ENCODE assay signal across 12 cellular contexts in the genomic region with DNA sequence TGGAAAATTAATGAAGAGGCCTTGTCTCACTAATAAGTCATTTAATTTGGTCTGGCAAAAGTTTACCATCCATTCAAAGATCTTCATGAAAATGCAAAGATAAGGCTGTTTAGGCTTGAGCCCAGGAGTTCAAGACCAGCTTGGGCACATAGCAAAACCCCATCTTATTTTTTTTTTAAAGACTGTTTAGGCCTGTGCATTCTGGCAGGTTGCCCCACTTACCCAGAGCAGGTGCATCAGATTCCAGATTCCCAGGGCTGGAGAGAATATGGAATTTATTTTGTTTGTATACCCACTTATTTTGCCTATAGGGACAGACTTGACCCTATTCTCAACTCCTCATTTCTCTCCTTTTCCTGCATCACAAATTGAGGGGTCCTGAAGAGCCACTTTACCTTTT. TPM values are rescaled to one million over a fixed set of nuclear protein-coding genes. Genes with fewer than 3 reads are reported as not detected.
DNase-seq lines count a peak whose midpoint lies in the region; ATAC-seq and TF ChIP-seq lines count a peak whose summit lies in the region.
"Had no signal": no experiment of that assay in that cellular context is flagged by ENCODE, and none has a peak within 500 bp of the region (broad histone marks: within the 10 kb centered on the region; RNA-seq: fewer than 3 reads in every experiment).

No MANE protein-coding gene starts in this region.

- peaks cover 54% of the 10 kb centered on the region for H3K36me3 Mint-ChIP-seq in activated naive CD4-positive, alpha-beta T cell treated with anti-CD3 and anti-CD28 coated beads, Interleukin-2, amount 10 ng/mL, durations not matched to agents 7 days and 5 days

- no peaks in the 10 kb centered on the region for H3K9me3 Mint-ChIP-seq in activated naive CD4-positive, alpha-beta T cell treated with anti-CD3 and anti-CD28 coated beads, Interleukin-2, amount 10 ng/mL, durations not matched to agents 7 days and 5 days
- H3K9me3 Mint-ChIP-seq: T-helper 1 cell treated with Interleukin-12 subunit alpha and Interleukin-12 subunit beta and Interleukin-4 antibody, amounts not matched to agents 30 μg/mL and 1 μg/mL, for 36 hours had no signal

- in situ Hi-C loops in transverse colon (cut with MboI; ENCODE audit: low pct_ligation_motif_present in 1 of 4, low pct_unique_long_range_greater_than_20kb in 1 of 4, low sequenced_read_pairs in 3 of 4), result loop anchor here in 1 of 4 donors (25.0 kb wide), 1 partner anchor 96 kb away; no protein-coding TSS in a partner anchor

- no peak overlapping the region for H3K4me3 Mint-ChIP-seq in activated naive CD4-positive, alpha-beta T cell treated with anti-CD3 and anti-CD28 coated beads, Interleukin-2, amount 10 ng/mL, durations not matched to agents 7 days and 5 days
- H3K4me3 Mint-ChIP-seq: T-helper 1 cell treated with Interleukin-12 subunit alpha and Interleukin-12 subunit beta and Interleukin-4 antibody, amounts not matched to agents 30 μg/mL and 1 μg/mL, for 36 hours had no signal

- H3K4me3 ChIP-seq in breast epithelium, result peak overlapping the region in 2 of 3 donors; percentile 21 to 33
- H3K4me3 ChIP-seq in muscle layer of duodenum (ENCODE audit: low read depth in 1 of 2, low read length in 2 of 2), result peak overlapping the region in 1 of 2 donors; percentile 5
- H3K4me3 ChIP-seq in transverse colon, result peak overlapping the region in 1 of 4 donors; percentile 72

- H3K36me3 ChIP-seq in breast epithelium, result no peaks in the 10 kb centered on the region
- peaks cover 19 to 26% of the 10 kb centered on the region in 2 donors for H3K36me3 ChIP-seq in muscle layer of duodenum (ENCODE audit: control insufficient read depth in 1 of 2, insufficient read depth in 2 of 2, low read length in 2 of 2)
- H3K36me3 ChIP-seq in transverse colon, result peaks cover 0 to 37% (median 7%) of the 10 kb centered on the region in 4 donors

- ATAC-seq in GM19452 (IDR thresholded peaks at IDR 0.05; ENCODE audit: unreplicated experiment) (no peak), HG02938 (IDR thresholded peaks at IDR 0.05; ENCODE audit: unreplicated experiment) (no peak), HG02973 (IDR thresholded peaks at IDR 0.05; ENCODE audit: unreplicated experiment) (no peak)

- TF ChIP-seq POLR2A in breast epithelium (IDR thresholded peaks at IDR 0.05) (no peak), transverse colon (IDR thresholded peaks at IDR 0.05) (no peak)

- H3K27me3 Mint-ChIP-seq in activated naive CD4-positive, alpha-beta T cell treated with anti-CD3 and anti-CD28 coated beads, Interleukin-2, amount 10 ng/mL, durations not matched to agents 7 days and 5 days, result peaks cover 14% of the 10 kb centered on the region

- intact Hi-C loops in breast epithelium (cut with DNase I; ENCODE audit: low total_unique reads) (no loop called here), transverse colon (cut with DNase I; ENCODE audit: low total_unique reads) (no loop called here)

- H3K4me1 ChIP-seq in breast epithelium (peaks cover 0 to 29% of the 10 kb centered on the region in 2 donors), muscle layer of duodenum (ENCODE audit: control insufficient read depth in 1 of 2, insufficient read depth in 2 of 2, low read length in 2 of 2) (peaks cover 24 to 55% of the 10 kb centered on the region in 2 donors), transverse colon (peaks cover 27 to 76% (median 47%) of the 10 kb centered on the region in 4 donors)

- peak overlapping the region; percentile 74 to 97 for H3K27ac ChIP-seq in breast epithelium
- H3K27ac ChIP-seq in muscle layer of duodenum (ENCODE audit: low read length), result peak overlapping the region; percentile 92
- peak overlapping the region; percentile 98 to 100 (median 99) for H3K27ac ChIP-seq in transverse colon

- peak overlapping the region; percentile 72 for H3K27ac Mint-ChIP-seq in activated naive CD4-positive, alpha-beta T cell treated with anti-CD3 and anti-CD28 coated beads, Interleukin-2, amount 10 ng/mL, durations not matched to agents 7 days and 5 days
- H3K27ac Mint-ChIP-seq: T-helper 1 cell treated with Interleukin-12 subunit alpha and Interleukin-12 subunit beta and Interleukin-4 antibody, amounts not matched to agents 30 μg/mL and 1 μg/mL, for 36 hours had no signal

- H3K9me3 ChIP-seq in breast epithelium (no peaks in the 10 kb centered on the region), muscle layer of duodenum (ENCODE audit: control insufficient read depth in 1 of 2, low read length in 2 of 2) (no peaks in the 10 kb centered on the region), transverse colon (no peaks in the 10 kb centered on the region)

- no peak for TF ChIP-seq CTCF in breast epithelium (IDR thresholded peaks at IDR 0.05)
- no peak for TF ChIP-seq CTCF in transverse colon (IDR thresholded peaks at IDR 0.05)

- CTCF ChIA-PET in activated naive CD4-positive, alpha-beta T cell treated with anti-CD3 and anti-CD28 coated beads, Interleukin-2, amount 10 ng/mL, durations not matched to agents 7 days and 5 days (lab: Charles Lee), result interaction anchor here (1.4 to 2.0 kb wide), 2 partner anchors 220 to 270 kb away, joined by 3 to 5 read pairs; no protein-coding TSS in a partner anchor

- DNase-seq in activated naive CD4-positive, alpha-beta T cell treated with anti-CD3 and anti-CD28 coated beads, Interleukin-2, amount 10 ng/mL, durations not matched to agents 7 days and 5 days, result no peak
- no peak for DNase-seq in activated naive CD4-positive, alpha-beta T cell (lab: John Stamatoyannopoulos, UW)
- DNase-seq in breast epithelium (ENCODE audit: low spot score in 2 of 2), result no peak
- no peak for DNase-seq in transverse colon
- DNase-seq: activated T-cell treated with anti-CD3 and anti-CD28 coated beads, Interleukin-2, amount 50 U/mL, for 48 hours; cortex of kidney; NCI-H524 had no signal

- H3K27me3 ChIP-seq in breast epithelium, result no peaks in the 10 kb centered on the region
- no peaks in the 10 kb centered on the region for H3K27me3 ChIP-seq in muscle layer of duodenum (ENCODE audit: low read depth, low read length)
- no peaks in the 10 kb centered on the region for H3K27me3 ChIP-seq in transverse colon

- TF ChIP-seq EP300 in transverse colon (IDR thresholded peaks at IDR 0.05; ENCODE audit: low read depth), result no peak

- H3K4me1 Mint-ChIP-seq in activated naive CD4-positive, alpha-beta T cell treated with anti-CD3 and anti-CD28 coated beads, Interleukin-2, amount 10 ng/mL, durations not matched to agents 7 days and 5 days, result peaks cover 60% of the 10 kb centered on the region

RNA-seq across cellular contexts. Expression of gene FOXO3, which starts 5.7 kb away (rescaled TPM):
- 100 to 1,000 TPM; 107 to 181 (median 155) TPM for total RNA-seq in breast epithelium
- total RNA-seq in transverse colon, result 10 to 100 TPM; 29.9 to 66.1 (median 59.1) TPM
